ENCODE assay signal across 9 cellular contexts in genomic region chr15:67114846-67115521, GRCh38. TPM values are rescaled to one million over a fixed set of nuclear protein-coding genes. Genes with fewer than 3 reads are reported as not detected.
A peak's percentile ranks its signal among the peaks of the same experiment; 100 is the strongest.
DNase-seq lines count a peak whose midpoint lies in the region; ATAC-seq and TF ChIP-seq lines count a peak whose summit lies in the region.
"Had no signal": no experiment of that assay in that cellular context is flagged by ENCODE, and none has a peak within 500 bp of the region (broad histone marks: within the 10 kb centered on the region; RNA-seq: fewer than 3 reads in every experiment).

No MANE protein-coding gene starts in this region.

- peaks cover 76% of the 10 kb centered on the region for H3K4me1 Mint-ChIP-seq in CD4-positive, alpha-beta T cell (ENCODE audit: low read depth)
- H3K4me1 Mint-ChIP-seq in activated naive CD8-positive, alpha-beta T cell treated with anti-CD3 and anti-CD28 coated beads, Interleukin-2, amount 50 U/mL, for 24 hours, result peaks cover 92% of the 10 kb centered on the region
- H3K4me1 Mint-ChIP-seq in endodermal cell (peaks cover 30% of the 10 kb centered on the region), type B pancreatic cell (ENCODE audit: unreplicated experiment) (peaks cover 60% of the 10 kb centered on the region)

- peak overlapping the region; percentile 96 for H3K27ac Mint-ChIP-seq in CD4-positive, alpha-beta T cell
- H3K27ac Mint-ChIP-seq in activated naive CD8-positive, alpha-beta T cell treated with anti-CD3 and anti-CD28 coated beads, Interleukin-2, amount 50 U/mL, for 24 hours, result peak overlapping the region; percentile 61
- H3K27ac Mint-ChIP-seq in endodermal cell (no peak overlapping the region), type B pancreatic cell (no peak overlapping the region)

- H3K4me1 ChIP-seq in osteoblast (ENCODE audit: insufficient read depth, low read length), result peaks cover 73% of the 10 kb centered on the region
- peaks cover 19% of the 10 kb centered on the region for H3K4me1 ChIP-seq in endodermal cell (ENCODE audit: control insufficient read depth, insufficient read depth, low read length)

- 87 to 91% methylated on average over 3 to 4 of the region's 4 CpGs for WGBS in endodermal cell (ENCODE audit: insufficient coverage in 1 of 2, insufficient read length in 1 of 2), 2 experiments

- peaks cover 96% of the 10 kb centered on the region for H3K79me2 ChIP-seq in osteoblast (ENCODE audit: insufficient read depth, low read length)

- TF ChIP-seq RAD21 in Ishikawa (IDR thresholded peaks at IDR 0.05; ENCODE audit: low read depth), result no peak

- H3K4me3 ChIP-seq in osteoblast (ENCODE audit: insufficient read depth, low read length) (no peak overlapping the region), endodermal cell (ENCODE audit: low read length) (no peak overlapping the region)

- H3K27me3 Mint-ChIP-seq in CD4-positive, alpha-beta T cell, result no peaks in the 10 kb centered on the region
- H3K27me3 Mint-ChIP-seq in activated naive CD8-positive, alpha-beta T cell treated with anti-CD3 and anti-CD28 coated beads, Interleukin-2, amount 50 U/mL, for 24 hours, result no peaks in the 10 kb centered on the region
- H3K27me3 Mint-ChIP-seq in endodermal cell (ENCODE audit: insufficient read depth) (peaks cover 37% of the 10 kb centered on the region), type B pancreatic cell (no peaks in the 10 kb centered on the region)

- CTCF ChIA-PET in CD4-positive, alpha-beta T cell (lab: Charles Lee), result interaction anchor here (0.6 kb wide), 1 partner anchor 139 kb away, joined by 3 read pairs; no protein-coding TSS in a partner anchor

- peaks cover 12% of the 10 kb centered on the region for H3K36me3 Mint-ChIP-seq in CD4-positive, alpha-beta T cell (ENCODE audit: low read depth)
- H3K36me3 Mint-ChIP-seq in activated naive CD8-positive, alpha-beta T cell treated with anti-CD3 and anti-CD28 coated beads, Interleukin-2, amount 50 U/mL, for 24 hours (ENCODE audit: low read depth), result peaks cover 20% of the 10 kb centered on the region
- peaks cover 5% of the 10 kb centered on the region for H3K36me3 Mint-ChIP-seq in endodermal cell (ENCODE audit: low read depth)
- peaks cover 44% of the 10 kb centered on the region for H3K36me3 Mint-ChIP-seq in type B pancreatic cell

- H3K9ac ChIP-seq in endodermal cell (ENCODE audit: extremely low read depth, low read length, poor library complexity, severe bottlenecking), result no peak overlapping the region

- H3K27ac ChIP-seq in CD4-positive, alpha-beta T cell (ENCODE audit: low read depth, low read length), result no peak overlapping the region
- H3K27ac ChIP-seq in osteoblast (ENCODE audit: low read depth, low read length) (peak overlapping the region; percentile 99), endodermal cell (ENCODE audit: low read depth, low read length) (no peak overlapping the region)

- TF ChIP-seq CTCF in CD4-positive, alpha-beta T cell (IDR thresholded peaks at IDR 0.05), result no peak
- TF ChIP-seq CTCF in osteoblast (IDR thresholded peaks at IDR 0.05; ENCODE audit: extremely low read depth, low read depth, low read length) (no peak), endodermal cell (conservative IDR thresholded peaks at IDR 0.05) (no peak), type B pancreatic cell (conservative IDR thresholded peaks at IDR 0.05) (no peak)

- POLR2A ChIA-PET in CD4-positive, alpha-beta T cell (lab: Charles Lee), result interaction anchor here (0.7 kb wide), 1 partner anchor 68 kb away, joined by 3 read pairs; no protein-coding TSS in a partner anchor

- no peaks in the 10 kb centered on the region for H4K20me1 ChIP-seq in osteoblast (ENCODE audit: insufficient read depth, low read length)

- ATAC-seq in CD4-positive, alpha-beta T cell (ENCODE audit: poor library complexity), result peak; percentile 41
- ATAC-seq in activated naive CD8-positive, alpha-beta T cell treated with anti-CD3 and anti-CD28 coated beads, Interleukin-2, amount 50 U/mL, for 24 hours, result peak; percentile 56
- no peak for ATAC-seq in HG03039 (IDR thresholded peaks at IDR 0.05; ENCODE audit: unreplicated experiment)
- ATAC-seq in GM19395 (IDR thresholded peaks at IDR 0.05; ENCODE audit: unreplicated experiment), result no peak

- H2AFZ ChIP-seq in osteoblast (ENCODE audit: low read length), result no peak overlapping the region

- no peaks in the 10 kb centered on the region for H3K9me3 ChIP-seq in CD4-positive, alpha-beta T cell (ENCODE audit: control insufficient read depth, low read length)
- H3K9me3 ChIP-seq in osteoblast (ENCODE audit: low read depth, low read length) (no peaks in the 10 kb centered on the region), endodermal cell (ENCODE audit: control insufficient read depth, low read length) (peaks cover 15% of the 10 kb centered on the region)

- peaks cover 4% of the 10 kb centered on the region for H3K9me3 Mint-ChIP-seq in CD4-positive, alpha-beta T cell
- peaks cover 13% of the 10 kb centered on the region for H3K9me3 Mint-ChIP-seq in activated naive CD8-positive, alpha-beta T cell treated with anti-CD3 and anti-CD28 coated beads, Interleukin-2, amount 50 U/mL, for 24 hours
- H3K9me3 Mint-ChIP-seq in endodermal cell, result peaks cover 19% of the 10 kb centered on the region
- H3K9me3 Mint-ChIP-seq in type B pancreatic cell, result no peaks in the 10 kb centered on the region

- DNase-seq in CD4-positive, alpha-beta T cell, result no peak
- no peak for DNase-seq in activated naive CD8-positive, alpha-beta T cell treated with anti-CD3 and anti-CD28 coated beads, Interleukin-2, amount 50 U/mL, for 24 hours
- no peak for DNase-seq in osteoblast (ENCODE audit: insufficient read length, low spot score, missing footprints)
- no peak for DNase-seq in endodermal cell
- no peak for DNase-seq in type B pancreatic cell (ENCODE audit: extremely low spot score, unreplicated experiment)
- DNase-seq: cortex of kidney had no signal

- no peak overlapping the region for H3K4me2 ChIP-seq in osteoblast (ENCODE audit: insufficient read depth, low read length)

- intact Hi-C loops in CD4-positive, alpha-beta T cell (cut with DNase I, micrococcal nuclease), result loop anchor here in 1 of 2 experiments (5.0 kb wide), 1 partner anchor 33 kb away; no protein-coding TSS in a partner anchor

- H3K36me3 ChIP-seq in osteoblast (ENCODE audit: insufficient read depth, low read length) (peaks cover 43% of the 10 kb centered on the region), endodermal cell (ENCODE audit: control insufficient read depth, insufficient read depth, low read length) (peaks cover 11% of the 10 kb centered on the region)

- 0 out of 2 replicates have a peak, but pooled peaks have one; percentile 27 for TF ChIP-seq EP300 in Ishikawa (IDR thresholded peaks at IDR 0.05; ENCODE audit: borderline replicate concordance)

- peak overlapping the region; percentile 28 for H3K4me3 Mint-ChIP-seq in CD4-positive, alpha-beta T cell
- H3K4me3 Mint-ChIP-seq in activated naive CD8-positive, alpha-beta T cell treated with anti-CD3 and anti-CD28 coated beads, Interleukin-2, amount 50 U/mL, for 24 hours, result no peak overlapping the region
- H3K4me3 Mint-ChIP-seq in endodermal cell (no peak overlapping the region), type B pancreatic cell (no peak overlapping the region)

- H3K27me3 ChIP-seq in CD4-positive, alpha-beta T cell (ENCODE audit: control insufficient read depth, insufficient read depth, low read length), result no peaks in the 10 kb centered on the region
- H3K27me3 ChIP-seq in osteoblast (ENCODE audit: insufficient read depth, low read length) (no peaks in the 10 kb centered on the region), endodermal cell (ENCODE audit: control insufficient read depth, insufficient read depth, low read length, poor library complexity, severe bottlenecking) (no peaks in the 10 kb centered on the region)

TF ChIP-seq in Ishikawa, 13 proteins besides CTCF, POLR2A, EP300 and RAD21:
- TF ChIP-seq TEAD4 (IDR thresholded peaks at IDR 0.05), result peak; percentile 75
- TF ChIP-seq ZBTB7A (IDR thresholded peaks at IDR 0.05; ENCODE audit: low read depth), result no peak
- TF ChIP-seq, protein P1, sequence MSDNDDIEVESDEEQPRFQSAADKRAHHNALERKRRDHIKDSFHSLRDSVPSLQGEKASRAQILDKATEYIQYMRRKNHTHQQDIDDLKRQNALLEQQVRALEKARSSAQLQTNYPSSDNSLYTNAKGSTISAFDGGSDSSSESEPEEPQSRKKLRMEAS (IDR thresholded peaks at IDR 0.05), result no peak
- TF ChIP-seq CEBPB (IDR thresholded peaks at IDR 0.05), result no peak
- peak; percentile 5; the same call in 1 of the 2 replicates for TF ChIP-seq NFIC (IDR thresholded peaks at IDR 0.05)
- TF ChIP-seq, protein P2, sequence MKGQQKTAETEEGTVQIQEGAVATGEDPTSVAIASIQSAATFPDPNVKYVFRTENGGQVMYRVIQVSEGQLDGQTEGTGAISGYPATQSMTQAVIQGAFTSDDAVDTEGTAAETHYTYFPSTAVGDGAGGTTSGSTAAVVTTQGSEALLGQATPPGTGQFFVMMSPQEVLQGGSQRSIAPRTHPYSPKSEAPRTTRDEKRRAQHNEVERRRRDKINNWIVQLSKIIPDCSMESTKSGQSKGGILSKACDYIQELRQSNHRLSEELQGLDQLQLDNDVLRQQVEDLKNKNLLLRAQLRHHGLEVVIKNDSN (IDR thresholded peaks at IDR 0.05), result no peak
TF ChIP-seq in Ishikawa: peak in this region for 2.

RNA-seq across cellular contexts. Expression of gene SMAD3, which starts 49.6 kb away (rescaled TPM):
- 10 to 100 TPM; 30.0 to 31.0 TPM for total RNA-seq in CD4-positive, alpha-beta T cell
- total RNA-seq in osteoblast (41.8 and 60.1 TPM in 2 replicates), endodermal cell (1 to 10 TPM; 7.8 to 9.6 TPM), type B pancreatic cell (ENCODE audit: low replicate concordance) (52.0 and 59.0 TPM in 2 replicates)
- 36.7 TPM for polyA plus RNA-seq in endodermal cell (2013, experiment 1 of 2)
- 35.6 TPM for polyA plus RNA-seq in endodermal cell (2013, experiment 2 of 2)

Comparison
In these comparisons a context has a peak if more than half of its experiments do, and no peak if none do; other contexts are left out.
1. ATAC-seq: peak in CD4-positive, alpha-beta T cell (single experiment) and activated naive CD8-positive, alpha-beta T cell treated with anti-CD3 and anti-CD28 coated beads, Interleukin-2, amount 50 U/mL, for 24 hours (single experiment); none in HG03039 (single experiment) and GM19395 (single experiment).
2. H3K27ac Mint-ChIP-seq: peak in CD4-positive, alpha-beta T cell (single experiment) and activated naive CD8-positive, alpha-beta T cell treated with anti-CD3 and anti-CD28 coated beads, Interleukin-2, amount 50 U/mL, for 24 hours (single experiment); none in endodermal cell (single experiment) and type B pancreatic cell (single experiment).